Comparison of ENCODE assay signal across 9 cellular contexts in genomic region chr14:102288139-102288538, GRCh38.
"Had no signal": no experiment of that assay in that cellular context is flagged by ENCODE, and none has a peak within 500 bp of the region (broad histone marks: within the 10 kb centered on the region; RNA-seq: fewer than 3 reads in every experiment).

No MANE protein-coding gene starts in this region.

- H3K27ac Mint-ChIP-seq: HFFc6, IgD-negative memory B cell had no signal

- H3K36me3 ChIP-seq: HAP-1 had no signal

- DNase-seq: GM23248, GOT3, H7, HFFc6, KG1 had no signal

- H3K4me3 ChIP-seq: GM23248, HAP-1 had no signal

- H3K9ac ChIP-seq: GM23248 had no signal

- H3K9me3 ChIP-seq: HAP-1 had no signal

- FAIRE-seq: HepG2 had no signal

- H2AFZ ChIP-seq: GM23248 had no signal

- H3K4me3 Mint-ChIP-seq: HFFc6, IgD-negative memory B cell had no signal

- H3K4me1 ChIP-seq: HAP-1 had no signal

- H3K27me3 Mint-ChIP-seq: IgD-negative memory B cell had no signal

- ATAC-seq: HepG2 had no signal

- H3K4me1 Mint-ChIP-seq: IgD-negative memory B cell had no signal

- H3K9me3 Mint-ChIP-seq: HFFc6 had no signal

- H3K27ac ChIP-seq: GM23248, HL-60 had no signal
